27 cellular contexts compared by ENCODE assay signal in the genomic region with DNA sequence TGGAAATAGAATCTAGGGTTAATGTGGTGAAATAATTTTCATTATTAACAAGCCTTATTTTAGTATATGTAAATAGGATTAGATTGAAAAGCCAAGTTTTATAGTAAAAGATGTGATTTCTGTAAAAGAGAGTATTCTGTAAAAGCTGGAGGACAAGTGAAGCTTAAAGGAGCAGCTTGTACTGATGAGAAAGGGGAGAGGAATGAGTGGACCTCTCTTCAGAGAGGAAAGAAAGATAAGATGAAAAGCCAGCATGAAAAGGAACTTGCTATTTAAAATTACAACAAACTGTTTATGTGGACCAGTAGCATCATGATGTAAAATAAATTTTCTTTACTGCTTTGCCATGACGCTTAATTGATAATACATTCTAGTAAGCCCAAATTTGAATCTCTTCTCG.
DNase-seq lines count a peak whose midpoint lies in the region; ATAC-seq and TF ChIP-seq lines count a peak whose summit lies in the region.
"Had no signal": no experiment of that assay in that cellular context is flagged by ENCODE, and none has a peak within 500 bp of the region (broad histone marks: within the 10 kb centered on the region; RNA-seq: fewer than 3 reads in every experiment).

No MANE protein-coding gene starts in this region.

- H3K79me2 ChIP-seq in DOHH2 (ENCODE audit: control insufficient read depth, low read length), result peaks cover 28% of the 10 kb centered on the region

- no peak overlapping the region for H3K4me3 ChIP-seq in DOHH2 (ENCODE audit: low read length)
- H3K4me3 ChIP-seq in choroid plexus epithelial cell (ENCODE audit: low read depth, low read length), result no peak overlapping the region
- peak overlapping the region in 1 of 2 experiments; percentile 35 for H3K4me3 ChIP-seq in neutrophil (ENCODE audit: low read depth in 1 of 2, low read length in 1 of 2)
- H3K4me3 ChIP-seq: BLaER1, neural progenitor cell, SK-N-MC, spleen, stomach, thyroid gland had no signal

- no peaks in the 10 kb centered on the region for H3K9me2 ChIP-seq in DOHH2 (replicated peaks; ENCODE audit: control insufficient read depth, low read length)

- H3K27ac ChIP-seq in DOHH2 (ENCODE audit: low read depth, low read length), result no peak overlapping the region
- H3K27ac ChIP-seq in neutrophil, result peak overlapping the region; percentile 81
- H3K27ac ChIP-seq in substantia nigra (ENCODE audit: low read depth, low read length, poor library complexity, severe bottlenecking), result no peak overlapping the region
- H3K27ac ChIP-seq: BLaER1, neural progenitor cell, SK-N-MC, stomach, thyroid gland had no signal

- H3K9me3 ChIP-seq in DOHH2 (ENCODE audit: control insufficient read depth, insufficient read depth, low read length) (peaks cover 5% of the 10 kb centered on the region; the same call in 1 of the 2 replicates), neutrophil (no peaks in the 10 kb centered on the region)
- H3K9me3 ChIP-seq: thyroid gland had no signal

- TF ChIP-seq CTCF in DOHH2 (IDR thresholded peaks at IDR 0.05; ENCODE audit: low read depth, low read length, poor library complexity, severe bottlenecking) (no peak), choroid plexus epithelial cell (conservative IDR thresholded peaks at IDR 0.05; ENCODE audit: low read depth, low read length) (no peak), neutrophil (IDR thresholded peaks at IDR 0.05) (no peak)

- H3K36me3 ChIP-seq in DOHH2 (ENCODE audit: control insufficient read depth, low read length) (no peaks in the 10 kb centered on the region), neutrophil (no peaks in the 10 kb centered on the region)
- H3K36me3 ChIP-seq: BLaER1, neural progenitor cell, spleen, stomach, thyroid gland had no signal

- DNase-seq in NCI-H69 (lab: John Stamatoyannopoulos, UW) (peak; percentile 2), choroid plexus epithelial cell (ENCODE audit: low read depth) (peak; percentile 53), middle frontal gyrus (ENCODE audit: extremely low spot score, low spot score) (no peak), NCI-H1417 (lab: John Stamatoyannopoulos, UW) (no peak), substantia nigra (lab: John Stamatoyannopoulos, UW) (no peak)
- DNase-seq: activated CD4-positive, alpha-beta T cell treated with anti-CD3 and anti-CD28 coated beads, Interleukin-2, amount 50 U/mL, for 4 hours; activated CD8-positive, alpha-beta memory T cell treated with anti-CD3 and anti-CD28 coated beads, Interleukin-2, amount 10 ng/mL, durations not matched to agents 7 days and 5 days; activated naive CD4-positive, alpha-beta T cell; activated naive CD8-positive, alpha-beta T cell treated with anti-CD3 and anti-CD28 coated beads, Interleukin-2, amount 50 U/mL, for 24 hours; effector CD4-positive, alpha-beta T cell; glutamatergic neuron; NCI-H1436 treated with DMSO at 0.1 percent for 48 hours; NCI-H446; posterior cingulate gyrus; right cardiac atrium; spleen; stimulated activated CD4-positive, alpha-beta T cell treated with anti-CD3 and anti-CD28 coated beads, Interleukin-2, amount 100 ng/mL, for 24 hours; stomach; thyroid gland had no signal

- no peak for ATAC-seq in HG03175 (IDR thresholded peaks at IDR 0.05; ENCODE audit: unreplicated experiment)
- ATAC-seq: activated CD4-positive, CD25-positive, alpha-beta regulatory T cell treated with anti-CD3 and anti-CD28 coated beads, Interleukin-2, amount 50 U/mL, for 24 hours; activated CD8-positive, alpha-beta memory T cell treated with anti-CD3 and anti-CD28 coated beads, Interleukin-2, amount 10 ng/mL, durations not matched to agents 7 days and 5 days; activated naive CD8-positive, alpha-beta T cell treated with anti-CD3 and anti-CD28 coated beads, Interleukin-2, amount 50 U/mL, for 24 hours; left lobe of liver; right cardiac atrium had no signal

- H3K27me3 ChIP-seq in DOHH2 (ENCODE audit: control insufficient read depth, low read length) (no peaks in the 10 kb centered on the region), neutrophil (no peaks in the 10 kb centered on the region)
- H3K27me3 ChIP-seq: BLaER1, neural progenitor cell, spleen, stomach, thyroid gland had no signal

- no peaks in the 10 kb centered on the region for H4K20me1 ChIP-seq in DOHH2 (ENCODE audit: control insufficient read depth, insufficient read depth, low read depth, low read length)
- H4K20me1 ChIP-seq: BLaER1 had no signal

- H3K4me1 ChIP-seq in DOHH2 (ENCODE audit: control insufficient read depth, low read length) (peaks cover 34% of the 10 kb centered on the region), neutrophil (ENCODE audit: control insufficient read depth in 1 of 2, insufficient read depth in 1 of 2, low read depth in 1 of 2, low read length in 1 of 2) (peaks cover 34 to 38% of the 10 kb centered on the region in 2 experiments)
- H3K4me1 ChIP-seq: BLaER1, neural progenitor cell had no signal

- H3K4me2 ChIP-seq in DOHH2 (ENCODE audit: low read length), result peak overlapping the region; percentile 45; the same call in 1 of the 2 replicates
- H3K4me2 ChIP-seq: BLaER1, neural progenitor cell had no signal

- peaks cover 2% of the 10 kb centered on the region; the same call in 1 of the 2 replicates for H3F3A ChIP-seq in DOHH2 (ENCODE audit: control insufficient read depth, insufficient read depth)

Comparison
In these comparisons a context has a peak if more than half of its experiments do, and no peak if none do; other contexts are left out.
1. DNase-seq: peak in NCI-H69 (single experiment) and choroid plexus epithelial cell (single experiment); none in middle frontal gyrus (single experiment), NCI-H1417 (0 of 3) and substantia nigra (0 of 49).